In the genomic region with DNA sequence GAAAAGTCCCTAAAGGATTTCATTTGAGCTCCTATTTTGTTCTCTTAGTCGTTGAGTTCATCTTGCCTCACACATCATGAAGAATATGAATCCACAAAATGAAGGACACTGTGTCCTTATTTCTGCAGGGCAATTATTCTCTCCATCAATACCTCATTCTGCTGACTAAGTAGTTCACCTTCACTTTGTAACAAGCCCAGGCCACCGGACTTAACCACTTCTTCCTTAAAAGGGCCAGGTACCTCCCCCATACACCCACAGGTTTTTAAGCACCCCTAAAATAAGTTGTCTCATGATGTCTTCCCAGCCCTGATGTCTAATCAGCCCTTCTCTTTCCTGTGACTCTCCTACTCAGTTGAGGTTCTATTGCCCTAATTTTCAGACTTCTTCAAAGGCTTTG, we compare ENCODE assay signal across 18 cellular contexts.
DNase-seq lines count a peak whose midpoint lies in the region; ATAC-seq and TF ChIP-seq lines count a peak whose summit lies in the region.
"Had no signal": no experiment of that assay in that cellular context is flagged by ENCODE, and none has a peak within 500 bp of the region (broad histone marks: within the 10 kb centered on the region; RNA-seq: fewer than 3 reads in every experiment).

No MANE protein-coding gene starts in this region.

- peaks cover 4% of the 10 kb centered on the region for H3K36me3 Mint-ChIP-seq in CD4-positive, CD25-positive, alpha-beta regulatory T cell
- peaks cover 10% of the 10 kb centered on the region for H3K36me3 Mint-ChIP-seq in T-helper 17 cell (ENCODE audit: low read depth)
- H3K36me3 Mint-ChIP-seq in glutamatergic neuron (ENCODE audit: unreplicated experiment): no peaks in the 10 kb centered on the region
- H3K36me3 Mint-ChIP-seq: CD14-positive monocyte, IgD-negative memory B cell had no signal

- no peaks in the 10 kb centered on the region for H3K9me3 ChIP-seq in CD4-positive, CD25-positive, alpha-beta regulatory T cell (ENCODE audit: control insufficient read depth in 2 of 2, low read length in 2 of 2)
- no peaks in the 10 kb centered on the region for H3K9me3 ChIP-seq in T-helper 17 cell (ENCODE audit: control insufficient read depth, low read length, poor library complexity, severe bottlenecking)
- H3K9me3 ChIP-seq in right lobe of liver: no peaks in the 10 kb centered on the region

- CTCF ChIA-PET in GM10248 (lab: Yijun Ruan, JAX): interaction anchor here (2.1 kb wide), 1 partner anchor 10 kb away, joined by 8 read pairs; no protein-coding TSS in a partner anchor

- no peaks in the 10 kb centered on the region for H3K27me3 ChIP-seq in CD4-positive, CD25-positive, alpha-beta regulatory T cell (ENCODE audit: control insufficient read depth, insufficient read depth, low read length)
- no peaks in the 10 kb centered on the region for H3K27me3 ChIP-seq in right lobe of liver

- no peaks in the 10 kb centered on the region for H3K36me3 ChIP-seq in CD4-positive, CD25-positive, alpha-beta regulatory T cell (ENCODE audit: control insufficient read depth, insufficient read depth, low read length)
- H3K36me3 ChIP-seq in right lobe of liver: no peaks in the 10 kb centered on the region

- H3K27ac ChIP-seq in CD4-positive, CD25-positive, alpha-beta regulatory T cell (ENCODE audit: insufficient read depth, low read length, poor library complexity, severe bottlenecking): peak overlapping the region; percentile 65
- H3K27ac ChIP-seq in right lobe of liver: peak overlapping the region in 2 of 3 donors; percentile 81 to 95
- H3K27ac ChIP-seq: RWPE1 had no signal

- H3K9me3 Mint-ChIP-seq in CD4-positive, CD25-positive, alpha-beta regulatory T cell: no peaks in the 10 kb centered on the region
- peaks cover 1% of the 10 kb centered on the region for H3K9me3 Mint-ChIP-seq in glutamatergic neuron (ENCODE audit: unreplicated experiment)
- H3K9me3 Mint-ChIP-seq: IgD-negative memory B cell had no signal

- WGBS in right lobe of liver (ENCODE audit: insufficient coverage, low coverage, low lambda C conversion rate, missing lambda C conversion rate): 37% methylated on average over 2 of the region's 2 CpGs

- intact Hi-C loops in right lobe of liver (cut with DNase I): no loop called here

- peaks cover 42% of the 10 kb centered on the region for H3K4me1 ChIP-seq in CD4-positive, CD25-positive, alpha-beta regulatory T cell (ENCODE audit: control insufficient read depth, insufficient read depth, low read length, poor library complexity, severe bottlenecking)
- peaks cover 0 to 59% (median 17%) of the 10 kb centered on the region in 4 donors for H3K4me1 ChIP-seq in right lobe of liver

- H3K27me3 Mint-ChIP-seq in CD4-positive, CD25-positive, alpha-beta regulatory T cell: peaks cover 13% of the 10 kb centered on the region
- H3K27me3 Mint-ChIP-seq in T-helper 17 cell (no peaks in the 10 kb centered on the region), glutamatergic neuron (ENCODE audit: unreplicated experiment) (no peaks in the 10 kb centered on the region)
- H3K27me3 Mint-ChIP-seq: IgD-negative memory B cell had no signal

- peak overlapping the region in 3 of 4 donors; percentile 8 to 42 (median 29) for H3K4me3 Mint-ChIP-seq in CD4-positive, CD25-positive, alpha-beta regulatory T cell
- H3K4me3 Mint-ChIP-seq in T-helper 17 cell (peak overlapping the region; percentile 5), glutamatergic neuron (ENCODE audit: unreplicated experiment) (no peak overlapping the region)
- H3K4me3 Mint-ChIP-seq: CD14-positive monocyte, IgD-negative memory B cell had no signal

- TF ChIP-seq POLR2A in right lobe of liver (IDR thresholded peaks at IDR 0.05): no peak

- peaks cover 20 to 46% (median 34%) of the 10 kb centered on the region in 4 donors for H3K4me1 Mint-ChIP-seq in CD4-positive, CD25-positive, alpha-beta regulatory T cell
- H3K4me1 Mint-ChIP-seq in T-helper 17 cell (peaks cover 30% of the 10 kb centered on the region), glutamatergic neuron (ENCODE audit: low read depth, unreplicated experiment) (no peaks in the 10 kb centered on the region)

- ATAC-seq in CD4-positive, CD25-positive, alpha-beta regulatory T cell (ENCODE audit: low read depth in 2 of 2): no peak
- ATAC-seq in T-helper 17 cell (no peak), right lobe of liver (no peak), HG02973 (IDR thresholded peaks at IDR 0.05; ENCODE audit: unreplicated experiment) (no peak)

- DNase-seq in CD4-positive, CD25-positive, alpha-beta regulatory T cell: no peak
- DNase-seq in GM10248 (ENCODE audit: extremely low spot score) (peak; percentile 24), T-helper 17 cell (no peak), right lobe of liver (no peak), glutamatergic neuron (no peak), T-helper 9 cell (no peak)
- DNase-seq in activated CD4-positive, alpha-beta T cell treated with anti-CD3 and anti-CD28 coated beads for 1 hour: no peak
- DNase-seq: AML-193, H7, NCI-H1930, NCI-H2171, NCI-H446, NCI-H69, OCI-M1 had no signal

- H3K27ac Mint-ChIP-seq in CD4-positive, CD25-positive, alpha-beta regulatory T cell: peak overlapping the region; percentile 92 to 97 (median 94)
- H3K27ac Mint-ChIP-seq in T-helper 17 cell (peak overlapping the region; percentile 86), glutamatergic neuron (ENCODE audit: unreplicated experiment) (no peak overlapping the region)
- H3K27ac Mint-ChIP-seq: CD14-positive monocyte had no signal

- POLR2A ChIA-PET in GM10248 (lab: Yijun Ruan, JAX): no interaction called here

- H3K4me3 ChIP-seq in CD4-positive, CD25-positive, alpha-beta regulatory T cell (ENCODE audit: low read depth, low read length): no peak overlapping the region
- no peak overlapping the region for H3K4me3 ChIP-seq in right lobe of liver

- TF ChIP-seq CTCF in GM10248 (IDR thresholded peaks at IDR 0.05; ENCODE audit: control extremely low read depth, extremely low read depth, low read depth, missing control alignments) (no peak), right lobe of liver (IDR thresholded peaks at IDR 0.05) (no peak), glutamatergic neuron (IDR thresholded peaks at IDR 0.05; ENCODE audit: partially characterized antibody, unreplicated experiment) (no peak)
